14 cellular contexts compared by ENCODE assay signal in the genomic region with DNA sequence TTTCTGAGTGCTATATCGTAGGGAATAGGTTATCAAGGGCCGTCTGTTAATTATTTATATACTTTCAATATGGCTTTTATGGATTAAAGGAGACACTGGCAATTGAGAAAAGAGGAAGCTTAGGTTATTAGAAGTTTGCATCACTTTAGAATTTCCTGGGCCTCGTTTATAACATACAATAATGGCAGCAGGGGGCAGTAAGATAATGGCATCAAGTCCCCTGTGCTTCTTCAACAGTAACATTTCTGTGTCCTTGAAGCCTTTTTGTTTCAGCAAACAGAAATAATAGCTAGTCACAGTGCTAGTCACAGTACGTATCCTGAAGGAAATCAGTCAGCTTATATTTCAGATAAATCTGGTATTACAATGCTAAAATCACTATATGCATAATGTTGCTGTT. TPM values are rescaled to one million over a fixed set of nuclear protein-coding genes. Genes with fewer than 3 reads are reported as not detected.
A peak's percentile ranks its signal among the peaks of the same experiment; 100 is the strongest.
DNase-seq lines count a peak whose midpoint lies in the region; ATAC-seq, FAIRE-seq and TF ChIP-seq lines count a peak whose summit lies in the region.
"Had no signal": no experiment of that assay in that cellular context is flagged by ENCODE, and none has a peak within 500 bp of the region (broad histone marks: within the 10 kb centered on the region; RNA-seq: fewer than 3 reads in every experiment).

No MANE protein-coding gene starts in this region.

- H4K91ac ChIP-seq in H1 (replicated peaks; ENCODE audit: insufficient read length, low read length), result no peak overlapping the region

- no peak overlapping the region for H3K4ac ChIP-seq in H1 (replicated peaks; ENCODE audit: insufficient read length, low read depth, low read length)

- H2BK5ac ChIP-seq in H1 (ENCODE audit: low read depth, low read length), result no peak overlapping the region

- FAIRE-seq in HepG2 (lab: Jason Lieb, UNC), result no peak
- peak; percentile 48 for FAIRE-seq in H1 (lab: Jason Lieb, UNC)

- H2AFZ ChIP-seq in HepG2 (ENCODE audit: low read length), result no peak overlapping the region
- H2AFZ ChIP-seq in H1 (ENCODE audit: low read length), result no peak overlapping the region

- no peaks in the 10 kb centered on the region; the same call in 1 of the 2 replicates for H3K23me2 ChIP-seq in H1 (ENCODE audit: low read depth, low read length)

- H2BK120ac ChIP-seq in H1 (replicated peaks; ENCODE audit: low read depth, low read length), result no peak overlapping the region

- H3K4me2 ChIP-seq in HepG2 (ENCODE audit: low read depth, low read length) (no peak overlapping the region), H1 (ENCODE audit: insufficient read depth in 1 of 2, low read depth in 2 of 2, low read length in 2 of 2) (no peak overlapping the region)
- H3K4me2 ChIP-seq: BLaER1 treated with 17β-estradiol and CSF1 and Interleukin-3, amounts not matched to agents 10 nM and 100 nM had no signal

- CTCF ChIA-PET in HepG2 (lab: Yijun Ruan, JAX; ENCODE audit: low intra/inter-chr PET ratio, low total read pairs), result no interaction called here
- CTCF ChIA-PET in H1 (lab: Charles Lee; ENCODE audit: partially characterized antibody), result interaction anchor here (0.6 to 1.9 kb wide), 12 partner anchors 9 to 409 kb away, joined by 3 to 5 read pairs (median 3); partner anchors contain the start of gene NDUFA5

- H3K9me3 ChIP-seq in liver (ENCODE audit: control insufficient read depth in 4 of 4, low read length in 3 of 4) (peaks cover 0 to 3% (median 0%) of the 10 kb centered on the region in 4 donors), HepG2 (ENCODE audit: low read length) (no peaks in the 10 kb centered on the region), H1 (ENCODE audit: insufficient read depth in 2 of 2, low read depth in 1 of 2, low read length in 1 of 2) (no peaks in the 10 kb centered on the region), transverse colon (no peaks in the 10 kb centered on the region)
- H3K9me3 ChIP-seq: BLaER1 treated with 17β-estradiol and CSF1 and Interleukin-3, amounts not matched to agents 10 nM and 100 nM; colonic mucosa had no signal

- no peak overlapping the region for H3K14ac ChIP-seq in H1 (ENCODE audit: insufficient read length)

- no peak overlapping the region for H2BK20ac ChIP-seq in H1 (ENCODE audit: low read length)

- in situ Hi-C loops in HepG2 (cut with HindIII; ENCODE audit: extremely low pct_ligation_motif_present, low pct_unique_long_range_greater_than_20kb), result no loop called here
- in situ Hi-C loops in transverse colon (cut with MboI; ENCODE audit: low pct_ligation_motif_present in 1 of 4, low pct_unique_long_range_greater_than_20kb in 1 of 4, low sequenced_read_pairs in 3 of 4), result no loop called here

- H3K79me1 ChIP-seq in H1 (ENCODE audit: low read depth, low read length), result no peaks in the 10 kb centered on the region

- no peaks in the 10 kb centered on the region for H3K27me3 ChIP-seq in liver (ENCODE audit: control insufficient read depth in 4 of 4, insufficient read depth in 4 of 4, low read length in 3 of 4)
- H3K27me3 ChIP-seq in HepG2 (ENCODE audit: control insufficient read depth in 1 of 2, insufficient read depth in 2 of 2, low read length in 2 of 2), result no peaks in the 10 kb centered on the region
- H3K27me3 ChIP-seq in H1 (replicated peaks in 1 of 4; ENCODE audit: control insufficient read depth in 3 of 4, extremely low read depth in 1 of 4, insufficient read depth in 3 of 4, low read length in 3 of 4), result no peaks in the 10 kb centered on the region
- H3K27me3 ChIP-seq in transverse colon, result no peaks in the 10 kb centered on the region
- H3K27me3 ChIP-seq: BLaER1 treated with 17β-estradiol and CSF1 and Interleukin-3, amounts not matched to agents 10 nM and 100 nM; colonic mucosa had no signal

- intact Hi-C loops in HepG2 (cut with micrococcal nuclease; ENCODE audit: unreplicated experiment), result no loop called here
- intact Hi-C loops in transverse colon (cut with DNase I; ENCODE audit: low total_unique reads), result no loop called here

- H3K4me3 ChIP-seq in liver (ENCODE audit: low read depth in 1 of 3, low read length in 3 of 3), result no peak overlapping the region
- no peak overlapping the region for H3K4me3 ChIP-seq in HepG2 (replicated peaks in 1 of 3; ENCODE audit: insufficient read depth in 1 of 3, low read depth in 2 of 3, low read length in 3 of 3)
- H3K4me3 ChIP-seq in H1 (ENCODE audit: extremely low read depth in 1 of 4, insufficient read depth in 2 of 4, low read depth in 3 of 4, low read length in 4 of 4), result no peak overlapping the region
- no peak overlapping the region for H3K4me3 ChIP-seq in transverse colon
- H3K4me3 ChIP-seq: BLaER1 treated with 17β-estradiol and CSF1 and Interleukin-3, amounts not matched to agents 10 nM and 100 nM; colonic mucosa had no signal

- no peak overlapping the region for H2BK15ac ChIP-seq in H1 (ENCODE audit: low read length)

- 47% methylated on average over 4 of the region's 4 CpGs for WGBS in liver
- 5% methylated on average over 4 of the region's 4 CpGs for WGBS in HepG2 (ENCODE audit: low lambda C conversion rate)
- WGBS in H1 (ENCODE audit: extremely low coverage in 1 of 2, insufficient coverage in 1 of 2, insufficient read length in 1 of 2, insufficient replicate concordance in 2 of 2, low coverage in 1 of 2, low lambda C conversion rate in 2 of 2, missing lambda C conversion rate in 1 of 2), 2 experiments, result 77% methylated on average over 4 of the region's 4 CpGs; no CpG with 5 or more reads in 1 of the 2 experiments
- WGBS in transverse colon (ENCODE audit: low coverage in 1 of 2), 2 donors, result 39 to 56% methylated on average over 4 of the region's 4 CpGs

- TF ChIP-seq POLR2A in HepG2 (IDR thresholded peaks at IDR 0.05; ENCODE audit: insufficient read depth in 1 of 2, low read depth in 2 of 2, low read length in 2 of 2) (no peak), H1 (IDR thresholded peaks at IDR 0.05; ENCODE audit: control extremely low read depth in 1 of 2, low read depth in 2 of 2, low read length in 2 of 2) (no peak), transverse colon (IDR thresholded peaks at IDR 0.05) (no peak)

- no peaks in the 10 kb centered on the region for H3K36me3 ChIP-seq in liver (ENCODE audit: control insufficient read depth in 4 of 4, insufficient read depth in 3 of 4, low read depth in 1 of 4, low read length in 3 of 4)
- no peaks in the 10 kb centered on the region for H3K36me3 ChIP-seq in HepG2 (replicated peaks in 1 of 2; ENCODE audit: control insufficient read depth in 1 of 2, insufficient read depth in 2 of 2, low read length in 2 of 2)
- no peaks in the 10 kb centered on the region for H3K36me3 ChIP-seq in H1 (ENCODE audit: control insufficient read depth in 2 of 4, insufficient read depth in 4 of 4, low read length in 3 of 4)
- H3K36me3 ChIP-seq in transverse colon, result no peaks in the 10 kb centered on the region
- H3K36me3 ChIP-seq: BLaER1 treated with 17β-estradiol and CSF1 and Interleukin-3, amounts not matched to agents 10 nM and 100 nM; colonic mucosa had no signal

- H3K4me1 ChIP-seq in liver (ENCODE audit: control insufficient read depth in 4 of 4, insufficient read depth in 4 of 4, low read length in 3 of 4) (no peaks in the 10 kb centered on the region), HepG2 (ENCODE audit: insufficient read depth, low read length) (no peaks in the 10 kb centered on the region), H1 (replicated peaks in 1 of 4; ENCODE audit: control insufficient read depth in 3 of 4, insufficient read depth in 4 of 4, low read length in 3 of 4) (peaks cover 0 to 2% (median 0%) of the 10 kb centered on the region in 4 experiments; a peak in 1 of 7 replicates), transverse colon (no peaks in the 10 kb centered on the region)
- H3K4me1 ChIP-seq: colonic mucosa had no signal

- no peak overlapping the region for H3K18ac ChIP-seq in H1 (ENCODE audit: extremely low read depth, low read length)

- H2AK5ac ChIP-seq in H1 (ENCODE audit: low read depth, low read length), result no peak overlapping the region

- DNase-seq in HepG2 (ENCODE audit: low spot score), result no peak
- DNase-seq in NCI-H526 (lab: John Stamatoyannopoulos, UW), result peak; percentile 63 to 83
- no peak for DNase-seq in H1 (ENCODE audit: low read depth in 1 of 2, low spot score in 2 of 2)
- no peak for DNase-seq in transverse colon
- DNase-seq in activated CD8-positive, alpha-beta memory T cell treated with anti-CD3 and anti-CD28 coated beads for 24 hours, result no peak
- DNase-seq: colonic mucosa, foreskin fibroblast, HFFc6, T-helper 9 cell had no signal

- no peak overlapping the region for H3K27ac ChIP-seq in liver (ENCODE audit: low read depth in 1 of 2, low read length in 2 of 2)
- no peak overlapping the region for H3K27ac ChIP-seq in HepG2 (ENCODE audit: extremely low read length, insufficient read depth, low read length)
- H3K27ac ChIP-seq in H1 (ENCODE audit: low read depth, low read length), result no peak overlapping the region
- H3K27ac ChIP-seq in transverse colon, result no peak overlapping the region
- H3K27ac ChIP-seq: BLaER1 treated with 17β-estradiol and CSF1 and Interleukin-3, amounts not matched to agents 10 nM and 100 nM; colonic mucosa had no signal

- H3K56ac ChIP-seq in H1 (replicated peaks; ENCODE audit: insufficient read length, low read depth, low read length), result no peak overlapping the region

- TF ChIP-seq RAD21 in liver (IDR thresholded peaks at IDR 0.05) (peak; percentile 18 to 25), HepG2 (CRISPR knock-in tag; IDR thresholded peaks at IDR 0.05) (no peak), H1 (IDR thresholded peaks at IDR 0.05 in 1 of 2, conservative IDR thresholded peaks at IDR 0.05 in 1 of 2; ENCODE audit: low read depth in 2 of 2, low read length in 2 of 2) (peak; percentile 50 to 62)

- H4K5ac ChIP-seq in H1 (ENCODE audit: insufficient read length, low read depth, low read length), result no peak overlapping the region

- H4K8ac ChIP-seq in H1 (ENCODE audit: extremely low read depth, insufficient read depth, low read length), result no peak overlapping the region

- no peak for ATAC-seq in HepG2
- ATAC-seq in GM18870 (IDR thresholded peaks at IDR 0.05; ENCODE audit: unreplicated experiment), result no peak
- ATAC-seq in HG02852 (IDR thresholded peaks at IDR 0.05; ENCODE audit: unreplicated experiment), result no peak

- H4K20me1 ChIP-seq in HepG2 (ENCODE audit: insufficient read depth, low read length) (no peaks in the 10 kb centered on the region), H1 (replicated peaks in 1 of 2; ENCODE audit: control insufficient read depth in 1 of 2, insufficient read depth in 2 of 2, low read length in 2 of 2) (no peaks in the 10 kb centered on the region)
- H4K20me1 ChIP-seq: BLaER1 treated with 17β-estradiol and CSF1 and Interleukin-3, amounts not matched to agents 10 nM and 100 nM had no signal

- POLR2A ChIA-PET in HepG2 (lab: Yijun Ruan, JAX) (no interaction called here), H1 (lab: Charles Lee; ENCODE audit: partially characterized antibody) (no interaction called here)

- H2BK12ac ChIP-seq in H1 (ENCODE audit: low read depth, low read length), result no peak overlapping the region

- H3K9ac ChIP-seq in liver (ENCODE audit: low read depth in 1 of 2, low read length in 2 of 2) (no peak overlapping the region), HepG2 (ENCODE audit: insufficient read depth, low read depth, low read length) (no peak overlapping the region), H1 (replicated peaks in 1 of 4; ENCODE audit: extremely low read depth in 1 of 4, low read depth in 3 of 4, low read length in 3 of 4) (no peak overlapping the region)
- H3K9ac ChIP-seq: BLaER1 treated with 17β-estradiol and CSF1 and Interleukin-3, amounts not matched to agents 10 nM and 100 nM had no signal

- H3K23ac ChIP-seq in H1 (ENCODE audit: insufficient read length), result no peak overlapping the region

- TF ChIP-seq EP300 in HepG2 (IDR thresholded peaks at IDR 0.05; ENCODE audit: low read depth in 2 of 2, low read length in 2 of 2) (no peak), HepG2 (CRISPR knock-in tag; IDR thresholded peaks at IDR 0.05; ENCODE audit: borderline replicate concordance) (no peak), H1 (IDR thresholded peaks at IDR 0.05; ENCODE audit: borderline replicate concordance in 1 of 2, low read depth in 2 of 2, low read length in 2 of 2) (no peak), transverse colon (IDR thresholded peaks at IDR 0.05; ENCODE audit: low read depth) (no peak)

- BruUV-seq in HepG2 (replicated peaks; lab: Mats Ljungman, UMichigan), result no TSS peak

- TF ChIP-seq CTCF in liver (IDR thresholded peaks at IDR 0.05; ENCODE audit: low read depth, low read length, missing input control), result no peak
- no peak for TF ChIP-seq CTCF in HepG2 (CRISPR knock-in tag; IDR thresholded peaks at IDR 0.05)
- TF ChIP-seq CTCF in H1 (IDR thresholded peaks at IDR 0.05; ENCODE audit: control extremely low read depth in 1 of 3, insufficient read depth in 1 of 3, low read depth in 1 of 3, low read length in 3 of 3), result peak in 2 of 3 experiments; percentile 14 to 31; a peak in 1 of 4 replicates
- peak in 4 of 5 experiments; percentile 30 to 41 (median 39) for TF ChIP-seq CTCF in transverse colon (IDR thresholded peaks at IDR 0.05)

- H3K79me2 ChIP-seq in HepG2 (ENCODE audit: insufficient read depth, low read length), result no peaks in the 10 kb centered on the region
- no peaks in the 10 kb centered on the region for H3K79me2 ChIP-seq in H1 (ENCODE audit: control insufficient read depth in 1 of 2, insufficient read depth in 2 of 2, low read length in 2 of 2)

RNA-seq across cellular contexts. Expression of gene SPAM1, which starts 41.9 kb away (rescaled TPM):
- total RNA-seq in liver (not detected), HepG2 (2016; rRNA removed; fragmentation: Illumina TruSeq; extraction: Trizol) (not detected in 2 replicates), transverse colon (not detected)
- polyA plus RNA-seq in liver (not detected), HepG2 (2011; rRNA removed) (not detected in 2 replicates), H1 (2011; rRNA removed) (not detected in 2 replicates)
- total RNA-seq in HepG2 (2016; cell fraction: cytosol; rRNA removed; fragmentation: Illumina TruSeq; extraction: Trizol; ENCODE audit: low read depth), result not detected in 2 replicates
- total RNA-seq in HepG2 (2016; cell fraction: insoluble cytoplasmic fraction; rRNA removed; fragmentation: Illumina TruSeq; extraction: Trizol), result not detected in 2 replicates
- total RNA-seq in HepG2 (2016; cell fraction: membrane; rRNA removed; fragmentation: Illumina TruSeq; extraction: Trizol), result not detected in 2 replicates
- not detected in 2 replicates for total RNA-seq in HepG2 (2016; cell fraction: nucleus; rRNA removed; fragmentation: Illumina TruSeq; extraction: Trizol)
- not detected in 2 replicates for polyA plus RNA-seq in HepG2 (2011; cell fraction: cytosol; rRNA removed)
- polyA plus RNA-seq in HepG2 (2011; cell fraction: nucleus; rRNA removed), result not detected in 2 replicates
- polyA plus RNA-seq in HepG2 (2012), result not detected in 2 replicates
- polyA plus RNA-seq in HepG2 (2016; cell fraction: cytosol; fragmentation: Illumina TruSeq; extraction: Trizol; ENCODE audit: low read depth), result not detected in 2 replicates
- not detected in 2 replicates for polyA plus RNA-seq in HepG2 (2016; cell fraction: insoluble cytoplasmic fraction; fragmentation: Illumina TruSeq; extraction: Trizol; ENCODE audit: low read depth)
- polyA plus RNA-seq in HepG2 (2016; cell fraction: membrane; fragmentation: Illumina TruSeq; extraction: Trizol; ENCODE audit: low read depth), result not detected in 2 replicates
- polyA plus RNA-seq in HepG2 (2016; cell fraction: nucleus; fragmentation: Illumina TruSeq; extraction: Trizol; ENCODE audit: insufficient read depth, low read depth), result not detected in 2 replicates
- not detected in 2 replicates for polyA minus RNA-seq in HepG2 (2011; rRNA and poly(A)+ RNA removed; ENCODE audit: low replicate concordance)
- not detected in 2 replicates for polyA minus RNA-seq in HepG2 (2011; cell fraction: cytosol; rRNA and poly(A)+ RNA removed)
- polyA minus RNA-seq in HepG2 (2011; cell fraction: nucleus; rRNA and poly(A)+ RNA removed), result not detected in 2 replicates
- total RNA-seq in H1 (2021; fragmentation: NEBNext Ultra II Directional; extraction: Animal tissue kit (Norgen Biotek cat#: 25700)), result not detected in 2 replicates
- not detected for polyA plus RNA-seq in H1 (2011; cell fraction: cytosol; rRNA removed)
- polyA plus RNA-seq in H1 (2011; cell fraction: nucleus; rRNA removed), result not detected
- not detected in 4 replicates for polyA plus RNA-seq in H1 (2012, experiment 1 of 2)
- not detected for polyA plus RNA-seq in H1 (2012, experiment 2 of 2)
- polyA plus RNA-seq in H1 (2013, experiment 1 of 2), result 0.08 TPM
- polyA plus RNA-seq in H1 (2013, experiment 2 of 2), result 0.13 TPM
- not detected in 2 replicates for polyA minus RNA-seq in H1 (2011; rRNA and poly(A)+ RNA removed)
- not detected for polyA minus RNA-seq in H1 (2011; cell fraction: cytosol; rRNA and poly(A)+ RNA removed)
- not detected for polyA minus RNA-seq in H1 (2011; cell fraction: nucleus; rRNA and poly(A)+ RNA removed)
- total RNA-seq: colonic mucosa, HFFc6, MCF 10A had no signal

Comparison
In these comparisons a context has a peak if more than half of its experiments do, and no peak if none do; other contexts are left out.
1. CTCF ChIP-seq: peak in H1 (2 of 3) and transverse colon (4 of 5); none in liver (single experiment) and HepG2 (single experiment).
2. DNase-seq: peak in NCI-H526 (2 of 2); none in HepG2 (single experiment), H1 (0 of 2), transverse colon (single experiment) and activated CD8-positive, alpha-beta memory T cell treated with anti-CD3 and anti-CD28 coated beads for 24 hours (single experiment).